Comparison of ENCODE assay signal across 1 cellular context in the genomic region with DNA sequence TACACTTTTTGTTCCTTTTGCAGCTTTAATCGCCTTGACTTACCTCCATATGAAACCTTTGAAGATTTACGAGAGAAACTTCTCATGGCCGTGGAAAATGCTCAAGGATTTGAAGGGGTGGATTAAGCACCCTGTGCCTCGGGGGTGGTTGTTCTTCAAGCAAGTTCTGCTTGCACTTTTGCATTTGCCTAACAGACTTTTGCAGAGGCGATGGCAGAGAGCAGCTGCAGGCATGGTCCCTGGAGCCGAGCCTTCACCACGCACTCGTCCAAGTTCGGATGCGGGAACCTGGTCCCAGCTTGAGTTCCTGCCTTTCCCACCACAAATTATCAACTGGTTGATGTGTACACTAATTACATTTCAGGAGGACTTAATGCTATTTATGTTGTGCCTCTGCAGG.
TF ChIP-seq lines count a peak whose summit lies in the region.

No MANE protein-coding gene starts in this region.

TF ChIP-seq in HepG2, 621 proteins besides CTCF, POLR2A, EP300 and RAD21 (continued from another document):
- TF ChIP-seq, protein P1, sequence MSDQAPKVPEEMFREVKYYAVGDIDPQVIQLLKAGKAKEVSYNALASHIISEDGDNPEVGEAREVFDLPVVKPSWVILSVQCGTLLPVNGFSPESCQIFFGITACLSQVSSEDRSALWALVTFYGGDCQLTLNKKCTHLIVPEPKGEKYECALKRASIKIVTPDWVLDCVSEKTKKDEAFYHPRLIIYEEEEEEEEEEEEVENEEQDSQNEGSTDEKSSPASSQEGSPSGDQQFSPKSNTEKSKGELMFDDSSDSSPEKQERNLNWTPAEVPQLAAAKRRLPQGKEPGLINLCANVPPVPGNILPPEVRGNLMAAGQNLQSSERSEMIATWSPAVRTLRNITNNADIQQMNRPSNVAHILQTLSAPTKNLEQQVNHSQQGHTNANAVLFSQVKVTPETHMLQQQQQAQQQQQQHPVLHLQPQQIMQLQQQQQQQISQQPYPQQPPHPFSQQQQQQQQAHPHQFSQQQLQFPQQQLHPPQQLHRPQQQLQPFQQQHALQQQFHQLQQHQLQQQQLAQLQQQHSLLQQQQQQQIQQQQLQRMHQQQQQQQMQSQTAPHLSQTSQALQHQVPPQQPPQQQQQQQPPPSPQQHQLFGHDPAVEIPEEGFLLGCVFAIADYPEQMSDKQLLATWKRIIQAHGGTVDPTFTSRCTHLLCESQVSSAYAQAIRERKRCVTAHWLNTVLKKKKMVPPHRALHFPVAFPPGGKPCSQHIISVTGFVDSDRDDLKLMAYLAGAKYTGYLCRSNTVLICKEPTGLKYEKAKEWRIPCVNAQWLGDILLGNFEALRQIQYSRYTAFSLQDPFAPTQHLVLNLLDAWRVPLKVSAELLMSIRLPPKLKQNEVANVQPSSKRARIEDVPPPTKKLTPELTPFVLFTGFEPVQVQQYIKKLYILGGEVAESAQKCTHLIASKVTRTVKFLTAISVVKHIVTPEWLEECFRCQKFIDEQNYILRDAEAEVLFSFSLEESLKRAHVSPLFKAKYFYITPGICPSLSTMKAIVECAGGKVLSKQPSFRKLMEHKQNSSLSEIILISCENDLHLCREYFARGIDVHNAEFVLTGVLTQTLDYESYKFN (CRISPR knock-in tag; conservative IDR thresholded peaks at IDR 0.05): no peak
- TF ChIP-seq ZC3H13 (CRISPR knock-in tag; IDR thresholded peaks at IDR 0.05) (no peak), ZBTB38 (CRISPR knock-in tag; IDR thresholded peaks at IDR 0.05) (peak; percentile 57; the same call in 1 of the 2 replicates), HMGA1 (CRISPR knock-in tag; conservative IDR thresholded peaks at IDR 0.05) (no peak), IKZF1 (IDR thresholded peaks at IDR 0.05) (no peak), ZNF572 (CRISPR knock-in tag; IDR thresholded peaks at IDR 0.05) (no peak), PAF1 (CRISPR knock-in tag; IDR thresholded peaks at IDR 0.05) (0 out of 2 replicates have a peak, but pooled peaks have one; percentile 33), ZNF709 (CRISPR knock-in tag; IDR thresholded peaks at IDR 0.05) (no peak), ZNF33B (CRISPR knock-in tag; IDR thresholded peaks at IDR 0.05) (no peak), MLLT10 (CRISPR knock-in tag; IDR thresholded peaks at IDR 0.05) (no peak), SETDB1 (CRISPR knock-in tag; IDR thresholded peaks at IDR 0.05; ENCODE audit: borderline replicate concordance) (no peak)
- TF ChIP-seq, protein P2, sequence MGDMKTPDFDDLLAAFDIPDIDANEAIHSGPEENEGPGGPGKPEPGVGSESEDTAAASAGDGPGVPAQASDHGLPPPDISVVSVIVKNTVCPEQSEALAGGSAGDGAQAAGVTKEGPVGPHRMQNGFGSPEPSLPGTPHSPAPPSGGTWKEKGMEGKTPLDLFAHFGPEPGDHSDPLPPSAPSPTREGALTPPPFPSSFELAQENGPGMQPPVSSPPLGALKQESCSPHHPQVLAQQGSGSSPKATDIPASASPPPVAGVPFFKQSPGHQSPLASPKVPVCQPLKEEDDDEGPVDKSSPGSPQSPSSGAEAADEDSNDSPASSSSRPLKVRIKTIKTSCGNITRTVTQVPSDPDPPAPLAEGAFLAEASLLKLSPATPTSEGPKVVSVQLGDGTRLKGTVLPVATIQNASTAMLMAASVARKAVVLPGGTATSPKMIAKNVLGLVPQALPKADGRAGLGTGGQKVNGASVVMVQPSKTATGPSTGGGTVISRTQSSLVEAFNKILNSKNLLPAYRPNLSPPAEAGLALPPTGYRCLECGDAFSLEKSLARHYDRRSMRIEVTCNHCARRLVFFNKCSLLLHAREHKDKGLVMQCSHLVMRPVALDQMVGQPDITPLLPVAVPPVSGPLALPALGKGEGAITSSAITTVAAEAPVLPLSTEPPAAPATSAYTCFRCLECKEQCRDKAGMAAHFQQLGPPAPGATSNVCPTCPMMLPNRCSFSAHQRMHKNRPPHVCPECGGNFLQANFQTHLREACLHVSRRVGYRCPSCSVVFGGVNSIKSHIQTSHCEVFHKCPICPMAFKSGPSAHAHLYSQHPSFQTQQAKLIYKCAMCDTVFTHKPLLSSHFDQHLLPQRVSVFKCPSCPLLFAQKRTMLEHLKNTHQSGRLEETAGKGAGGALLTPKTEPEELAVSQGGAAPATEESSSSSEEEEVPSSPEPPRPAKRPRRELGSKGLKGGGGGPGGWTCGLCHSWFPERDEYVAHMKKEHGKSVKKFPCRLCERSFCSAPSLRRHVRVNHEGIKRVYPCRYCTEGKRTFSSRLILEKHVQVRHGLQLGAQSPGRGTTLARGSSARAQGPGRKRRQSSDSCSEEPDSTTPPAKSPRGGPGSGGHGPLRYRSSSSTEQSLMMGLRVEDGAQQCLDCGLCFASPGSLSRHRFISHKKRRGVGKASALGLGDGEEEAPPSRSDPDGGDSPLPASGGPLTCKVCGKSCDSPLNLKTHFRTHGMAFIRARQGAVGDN (CRISPR knock-in tag; IDR thresholded peaks at IDR 0.05): peak; percentile 50
